ENCODE assay signal across 8 cellular contexts in the genomic region with DNA sequence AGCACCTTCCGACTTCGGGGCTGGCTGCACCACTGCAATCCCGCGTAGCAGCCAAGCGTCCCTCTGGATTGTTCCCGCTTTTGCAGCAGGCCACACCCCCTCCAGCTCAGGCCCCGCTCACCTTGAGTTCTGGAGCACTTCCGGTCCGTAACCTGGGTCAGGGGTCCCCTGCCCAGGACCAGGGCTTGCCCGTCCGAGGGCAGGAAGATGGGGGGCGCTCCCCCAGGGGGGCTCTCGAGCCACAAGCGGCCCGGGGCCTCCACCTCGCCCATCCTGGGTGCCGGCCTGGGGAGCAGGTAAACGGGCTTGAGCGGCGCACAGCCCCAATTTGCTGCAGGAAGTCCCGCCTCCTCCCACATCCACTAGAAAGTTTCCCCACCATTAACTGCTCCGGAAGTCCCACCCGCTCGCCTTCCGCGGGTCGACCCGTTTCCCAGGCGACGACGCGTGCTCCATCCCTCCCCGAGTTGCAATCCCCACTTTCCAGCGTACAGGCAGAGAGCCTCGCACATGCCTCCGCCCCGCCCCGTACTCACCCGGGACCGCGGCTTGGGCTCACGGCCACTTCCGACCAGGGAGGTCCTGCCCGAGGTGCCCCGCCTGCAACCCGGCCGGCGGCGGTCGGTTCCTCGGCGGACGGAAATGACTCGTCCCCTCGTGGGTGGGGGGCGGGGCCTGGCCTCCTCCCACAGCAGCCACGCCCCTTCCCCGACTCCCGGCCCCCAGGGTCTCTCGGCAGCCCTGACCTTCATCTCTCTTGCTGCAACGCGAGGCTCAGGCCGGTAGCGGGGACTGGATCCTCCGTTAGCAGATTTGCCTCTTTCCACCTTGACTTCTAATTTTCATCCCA. TPM values are rescaled to one million over a fixed set of nuclear protein-coding genes. Genes with fewer than 3 reads are reported as not detected.
DNase-seq lines count a peak whose midpoint lies in the region; ATAC-seq and TF ChIP-seq lines count a peak whose summit lies in the region.

PNKP (minus strand) TSS at position 644 of the 850 bp plus-strand sequence; CDS start at position 272, 372 bp downstream.

- H3K4me1 ChIP-seq in heart left ventricle (peaks cover 9 to 59% (median 43%) of the 10 kb centered on the region in 12 donors), upper lobe of left lung (peaks cover 44 to 51% (median 47%) of the 10 kb centered on the region in 4 donors)

- H3K27me3 ChIP-seq in heart left ventricle = no peaks in the 10 kb centered on the region
- no peaks in the 10 kb centered on the region for H3K27me3 ChIP-seq in upper lobe of left lung

- DNase-seq in GM10266 (ENCODE audit: extremely low spot score) = peak; percentile 96
- peak; percentile 85 for DNase-seq in NCI-H1694 (lab: John Stamatoyannopoulos, UW)
- DNase-seq in T-helper 1 cell = peak; percentile 63 to 93 (median 82)
- peak; percentile 92 to 95 (median 94) for DNase-seq in heart left ventricle
- DNase-seq in posterior vena cava (ENCODE audit: low spot score) = peak; percentile 98
- peak; percentile 89 to 97 for DNase-seq in upper lobe of left lung

- WGBS in adipose tissue, 3 donors = 0% methylated on average over 62 to 65 of the region's 65 CpGs
- WGBS in heart left ventricle, 4 donors = 0 to 1% (median 0%) methylated on average over 47 to 65 of the region's 65 CpGs
- 1% methylated on average over 35 to 42 of the region's 65 CpGs for WGBS in upper lobe of left lung, 2 donors

- TF ChIP-seq EP300 in upper lobe of left lung (IDR thresholded peaks at IDR 0.05) = peak in 1 of 4 donors; percentile 50

- H3K4me3 ChIP-seq in heart left ventricle (peak within 1 kb of the TSS; percentile 61 to 92 (median 82)), upper lobe of left lung (peak within 1 kb of the TSS; percentile 66 to 89 (median 82))

- TF ChIP-seq POLR2A in heart left ventricle (IDR thresholded peaks at IDR 0.05) = peak in 1 of 2 donors; percentile 67
- TF ChIP-seq POLR2A in upper lobe of left lung (IDR thresholded peaks at IDR 0.05) = peak in 3 of 4 donors; percentile 33 to 87 (median 75)

- ATAC-seq in HG02763 (IDR thresholded peaks at IDR 0.05; ENCODE audit: unreplicated experiment) = peak; percentile 37
- ATAC-seq in heart left ventricle = peak; percentile 30 to 69 (median 65)
- peak; percentile 85 to 86 for ATAC-seq in upper lobe of left lung (ENCODE audit: low FRiP score in 2 of 2)

- intact Hi-C loops in heart left ventricle (cut with DNase I) = loop anchor here in 7 of 10 donors (1.0 to 10.0 kb wide), 7 partner anchors 16 to 192 kb away; partner anchors contain the start of genes MED25 (in 5 of the 7), AP2A1 (in 2 of the 7), PRMT1 (in 2 of the 7) and FUZ (in 1 of the 7)
- intact Hi-C loops in posterior vena cava (cut with DNase I) = no loop called here

- TF ChIP-seq CTCF in GM10266 (IDR thresholded peaks at IDR 0.05; ENCODE audit: control insufficient read depth, insufficient read depth, low read depth, missing control alignments) (no peak), heart left ventricle (IDR thresholded peaks at IDR 0.05) (no peak), upper lobe of left lung (IDR thresholded peaks at IDR 0.05) (peak in 2 of 6 experiments; percentile 13 to 18)

- H3K9me3 ChIP-seq in heart left ventricle (no peaks in the 10 kb centered on the region), upper lobe of left lung (no peaks in the 10 kb centered on the region)

- H3K27ac ChIP-seq in adipose tissue (ENCODE audit: low read depth, low read length) (peak within 1 kb of the TSS; percentile 74), heart left ventricle (peak within 1 kb of the TSS; percentile 59 to 98 (median 94)), upper lobe of left lung (peak within 1 kb of the TSS; percentile 88 to 94 (median 93))

- H3K36me3 ChIP-seq in heart left ventricle (peaks cover 0 to 38% (median 26%) of the 10 kb centered on the region in 9 donors), upper lobe of left lung (peaks cover 0 to 37% (median 24%) of the 10 kb centered on the region in 4 donors)

RNA-seq across cellular contexts. Expression of gene PNKP, which starts in this region (rescaled TPM):
- polyA plus RNA-seq in adipose tissue (10 to 100 TPM; 29.7 to 50.9 (median 45.8) TPM), heart left ventricle (10 to 100 TPM; 32.7 to 54.7 TPM)
- total RNA-seq in heart left ventricle (10 to 100 TPM; 26.6 to 57.0 (median 36.8) TPM), posterior vena cava (10 to 100 TPM; 40.5 to 43.4 TPM), upper lobe of left lung (100 to 1,000 TPM in 2 of 6 donors, 10 to 100 TPM in 4; 47.6 to 321 (median 88.6) TPM)

Comparison
In these comparisons a context has a peak if more than half of its experiments do, and no peak if none do; other contexts are left out.
1. Peak in every context shown above with its lines: DNase-seq, ATAC-seq, H3K4me3 ChIP-seq and H3K27ac ChIP-seq.
2. intact Hi-C loops: an anchor here in heart left ventricle (1.0 to 10.0 kb wide); none called in posterior vena cava.